Comparison of ENCODE assay signal across 21 cellular contexts in the genomic region with DNA sequence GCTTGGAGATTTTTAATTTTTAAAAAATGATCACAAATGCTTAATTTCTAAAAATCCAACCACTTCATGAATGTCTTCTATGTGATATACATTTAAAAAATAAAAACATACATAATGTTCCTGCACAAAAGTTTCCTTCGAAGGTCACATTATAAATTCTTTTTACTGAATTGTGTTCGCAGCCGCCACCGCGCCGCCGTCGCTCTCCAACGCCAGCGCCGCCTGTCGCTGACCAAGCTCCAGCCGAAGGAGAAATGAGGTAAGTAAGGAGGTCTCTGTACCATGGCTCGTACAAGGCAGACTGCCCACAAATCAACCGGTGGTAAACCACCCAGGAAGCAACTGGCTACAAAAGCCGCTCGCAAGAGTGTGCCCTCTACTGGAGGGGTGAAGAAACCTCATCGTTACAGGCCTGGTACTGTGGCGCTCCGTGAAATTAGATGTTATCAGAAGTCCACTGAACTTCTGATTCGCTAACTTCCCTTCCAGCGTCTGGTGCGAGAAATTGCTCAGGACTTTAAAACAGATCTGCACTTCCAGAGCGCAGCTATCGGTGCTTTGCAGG. TPM values are rescaled to one million over a fixed set of nuclear protein-coding genes. Genes with fewer than 3 reads are reported as not detected.
"Had no signal": no experiment of that assay in that cellular context is flagged by ENCODE, and none has a peak within 500 bp of the region (broad histone marks: within the 10 kb centered on the region; RNA-seq: fewer than 3 reads in every experiment).

No MANE protein-coding gene starts in this region.

- FAIRE-seq: endometrium, islet of Langerhans, urothelium cell line had no signal

- H3K36me3 ChIP-seq: gastroesophageal sphincter, thyroid gland had no signal

- H3K9me3 Mint-ChIP-seq: activated CD4-positive, alpha-beta T cell treated with anti-CD3 and anti-CD28 coated beads, Interleukin-2, amount 10 ng/mL, durations not matched to agents 24 days and 14 days; activated T-cell treated with anti-CD3 and anti-CD28 coated beads, Interleukin-2, amount 50 U/mL, for 72 hours; stimulated activated effector memory CD8-positive, alpha-beta T cell treated with anti-CD3 and anti-CD28 coated beads, Interleukin-12 subunit alpha, Interleukin-12 subunit beta, amount 100 ng/mL, for 72 hours had no signal

- H3K4me1 ChIP-seq: gastroesophageal sphincter, parathyroid adenoma, thyroid gland had no signal

- H3K27me3 ChIP-seq: gastroesophageal sphincter, thyroid gland had no signal

- H3K9me3 ChIP-seq: gastroesophageal sphincter, thyroid gland had no signal

- H3K9ac ChIP-seq: parathyroid adenoma had no signal

- H3K27ac Mint-ChIP-seq: activated CD4-positive, alpha-beta T cell treated with anti-CD3 and anti-CD28 coated beads, Interleukin-2, amount 10 ng/mL, durations not matched to agents 24 days and 14 days; activated CD8-positive, alpha-beta T cell treated with anti-CD3 and anti-CD28 coated beads, Interleukin-2, amount 10 ng/mL, durations not matched to agents 7 days and 5 days; activated naive CD8-positive, alpha-beta T cell; activated T-cell treated with anti-CD3 and anti-CD28 coated beads, Interleukin-2, amount 50 U/mL, for 72 hours; naive B cell; stimulated activated effector memory CD8-positive, alpha-beta T cell treated with anti-CD3 and anti-CD28 coated beads, Interleukin-12 subunit alpha, Interleukin-12 subunit beta, amount 100 ng/mL, for 72 hours had no signal

- H3K4me1 Mint-ChIP-seq: stimulated activated effector memory CD8-positive, alpha-beta T cell treated with anti-CD3 and anti-CD28 coated beads, Interleukin-12 subunit alpha, Interleukin-12 subunit beta, amount 100 ng/mL, for 72 hours had no signal

- H3K36me3 Mint-ChIP-seq: stimulated activated effector memory CD8-positive, alpha-beta T cell treated with anti-CD3 and anti-CD28 coated beads, Interleukin-12 subunit alpha, Interleukin-12 subunit beta, amount 100 ng/mL, for 72 hours had no signal

- H2AFZ ChIP-seq: parathyroid adenoma had no signal

- H3K4me3 Mint-ChIP-seq: activated CD4-positive, alpha-beta T cell treated with anti-CD3 and anti-CD28 coated beads, Interleukin-2, amount 10 ng/mL, durations not matched to agents 24 days and 14 days; activated CD8-positive, alpha-beta T cell treated with anti-CD3 and anti-CD28 coated beads, Interleukin-2, amount 10 ng/mL, durations not matched to agents 7 days and 5 days; activated naive CD8-positive, alpha-beta T cell; activated T-cell treated with anti-CD3 and anti-CD28 coated beads, Interleukin-2, amount 50 U/mL, for 72 hours; naive B cell; stimulated activated effector memory CD8-positive, alpha-beta T cell treated with anti-CD3 and anti-CD28 coated beads, Interleukin-12 subunit alpha, Interleukin-12 subunit beta, amount 100 ng/mL, for 72 hours had no signal

- H3K27me3 Mint-ChIP-seq: activated CD4-positive, alpha-beta T cell treated with anti-CD3 and anti-CD28 coated beads, Interleukin-2, amount 10 ng/mL, durations not matched to agents 24 days and 14 days; activated naive CD8-positive, alpha-beta T cell; naive B cell had no signal

- H3K4me3 ChIP-seq: gastroesophageal sphincter, thyroid gland had no signal

- ATAC-seq: activated CD8-positive, alpha-beta T cell treated with anti-CD3 and anti-CD28 coated beads, Interleukin-2, amount 10 ng/mL, durations not matched to agents 7 days and 5 days; activated T-cell treated with anti-CD3 and anti-CD28 coated beads, Interleukin-2, amount 50 U/mL, for 72 hours; gastroesophageal sphincter; stimulated activated effector memory CD8-positive, alpha-beta T cell treated with anti-CD3 and anti-CD28 coated beads, Interleukin-12 subunit alpha, Interleukin-12 subunit beta, amount 100 ng/mL, for 72 hours had no signal

- H3K27ac ChIP-seq: gastroesophageal sphincter, parathyroid adenoma, thyroid gland had no signal

- DNase-seq: activated CD4-positive, alpha-beta T cell treated with anti-CD3 and anti-CD28 coated beads, Interleukin-2, amount 10 ng/mL, durations not matched to agents 24 days and 14 days; activated CD4-positive, CD25-positive, alpha-beta regulatory T cell; activated CD8-positive, alpha-beta memory T cell treated with anti-CD3 and anti-CD28 coated beads, Interleukin-2, amount 50 U/mL, for 4 hours; activated CD8-positive, alpha-beta T cell treated with anti-CD3 and anti-CD28 coated beads, Interleukin-2, amount 10 ng/mL, durations not matched to agents 7 days and 5 days; activated gamma-delta T cell treated with Interleukin-2 at 50 U/mL for 16 hours; activated T-cell treated with anti-CD3 and anti-CD28 coated beads, Interleukin-2, amount 50 U/mL, for 72 hours; amniotic stem cell; naive B cell; stimulated activated CD4-positive, alpha-beta T cell treated with anti-CD3 and anti-CD28 coated beads, Interleukin-2, amount 100 ng/mL, for 24 hours; thyroid gland had no signal

- H3K79me2 ChIP-seq: parathyroid adenoma had no signal

RNA-seq across cellular contexts. Expression of a gene that starts 48.8 kb away (rescaled TPM):
- total RNA-seq: activated CD8-positive, alpha-beta T cell treated with anti-CD3 and anti-CD28 coated beads, Interleukin-2, amount 10 ng/mL, durations not matched to agents 7 days and 5 days; cardiac septum; gastroesophageal sphincter; lung microvascular endothelial cell; mononuclear cell; thyroid gland had no signal
- polyA plus RNA-seq: esophagus had no signal
